ENCODE assay signal across 30 cellular contexts in genomic region chr2:127417406-127417805, GRCh38. TPM values are rescaled to one million over a fixed set of nuclear protein-coding genes. Genes with fewer than 3 reads are reported as not detected.
DNase-seq lines count a peak whose midpoint lies in the region; ATAC-seq and TF ChIP-seq lines count a peak whose summit lies in the region.
"Had no signal": no experiment of that assay in that cellular context is flagged by ENCODE, and none has a peak within 500 bp of the region (broad histone marks: within the 10 kb centered on the region; RNA-seq: fewer than 3 reads in every experiment).

No MANE protein-coding gene starts in this region.

- no peak overlapping the region for H2AK5ac ChIP-seq in mesendoderm (ENCODE audit: low read length)

- H3K23ac ChIP-seq in mesendoderm (ENCODE audit: low read length) = peak overlapping the region; percentile 91

- H2BK5ac ChIP-seq in mesendoderm (ENCODE audit: low read length) = no peak overlapping the region

- H3K4me1 ChIP-seq in mesendoderm (ENCODE audit: control insufficient read depth, low read depth, low read length) = no peaks in the 10 kb centered on the region

- peaks cover 37% of the 10 kb centered on the region for H3K4me1 Mint-ChIP-seq in activated T-helper 1 cell treated with anti-CD3 and anti-CD28 coated beads, Interleukin-12 subunit alpha, Interleukin-12 subunit beta, Interleukin-2, Interleukin-4 antibody, amounts not matched to agents 30 ng/mL and 10 ng/mL and 1 ng/mL, durations not matched to agents 14 hours and 24 hours and 36 hours (ENCODE audit: low read depth)
- H3K4me1 Mint-ChIP-seq in type B pancreatic cell (ENCODE audit: unreplicated experiment) = peaks cover 16% of the 10 kb centered on the region

- H3K79me1 ChIP-seq in mesendoderm (ENCODE audit: low read length) = no peaks in the 10 kb centered on the region

- intact Hi-C loops in activated T-helper 1 cell treated with anti-CD3 and anti-CD28 coated beads, Interleukin-12 subunit alpha, Interleukin-12 subunit beta, Interleukin-2, Interleukin-4 antibody, amounts not matched to agents 30 ng/mL and 10 ng/mL and 1 ng/mL, durations not matched to agents 14 hours and 24 hours and 36 hours (cut with micrococcal nuclease) = no loop called here

- H3K27me3 Mint-ChIP-seq in activated T-helper 1 cell treated with anti-CD3 and anti-CD28 coated beads, Interleukin-12 subunit alpha, Interleukin-12 subunit beta, Interleukin-2, Interleukin-4 antibody, amounts not matched to agents 30 ng/mL and 10 ng/mL and 1 ng/mL, durations not matched to agents 14 hours and 24 hours and 36 hours (ENCODE audit: insufficient read depth) = peaks cover 29% of the 10 kb centered on the region
- peaks cover 60% of the 10 kb centered on the region for H3K27me3 Mint-ChIP-seq in type B pancreatic cell

- no peaks in the 10 kb centered on the region for H3K79me2 ChIP-seq in mesendoderm (ENCODE audit: control insufficient read depth, insufficient read depth, low read length)

- no peak overlapping the region for H3K56ac ChIP-seq in mesendoderm (ENCODE audit: low read length)

- H3K27ac Mint-ChIP-seq in activated T-helper 1 cell treated with anti-CD3 and anti-CD28 coated beads, Interleukin-12 subunit alpha, Interleukin-12 subunit beta, Interleukin-2, Interleukin-4 antibody, amounts not matched to agents 30 ng/mL and 10 ng/mL and 1 ng/mL, durations not matched to agents 14 hours and 24 hours and 36 hours = no peak overlapping the region
- peak overlapping the region; percentile 19 for H3K27ac Mint-ChIP-seq in type B pancreatic cell
- H3K27ac Mint-ChIP-seq: H9 had no signal

- no peak overlapping the region for H3K18ac ChIP-seq in mesendoderm (ENCODE audit: low read length)

- no peak overlapping the region for H4K8ac ChIP-seq in mesendoderm (ENCODE audit: low read depth, low read length)

- no peak overlapping the region for H3K27ac ChIP-seq in mesendoderm (ENCODE audit: low read depth, low read length)
- H3K27ac ChIP-seq: colonic mucosa, gastroesophageal sphincter, SK-N-MC, upper lobe of left lung, WERI-Rb-1 had no signal

- H2BK15ac ChIP-seq in mesendoderm (replicated peaks; ENCODE audit: low read depth) = no peak overlapping the region

- WGBS in mesendoderm (ENCODE audit: extremely low coverage, insufficient coverage, low lambda C conversion rate) = no CpG with 5 or more reads among the region's 8 CpGs

- H3K4me3 Mint-ChIP-seq in activated T-helper 1 cell treated with anti-CD3 and anti-CD28 coated beads, Interleukin-12 subunit alpha, Interleukin-12 subunit beta, Interleukin-2, Interleukin-4 antibody, amounts not matched to agents 30 ng/mL and 10 ng/mL and 1 ng/mL, durations not matched to agents 14 hours and 24 hours and 36 hours = peak overlapping the region; percentile 48
- peak overlapping the region; percentile 15 for H3K4me3 Mint-ChIP-seq in type B pancreatic cell

- no peak overlapping the region for H2BK120ac ChIP-seq in mesendoderm (ENCODE audit: low read depth, low read length)

- H3K4me3 ChIP-seq in mesendoderm (ENCODE audit: low read length) = no peak overlapping the region
- H3K4me3 ChIP-seq: colonic mucosa, gastroesophageal sphincter, upper lobe of left lung had no signal

- no peaks in the 10 kb centered on the region for H3K27me3 ChIP-seq in mesendoderm (ENCODE audit: insufficient read depth, low read length, poor library complexity)

- no peak for TF ChIP-seq CTCF in type B pancreatic cell (conservative IDR thresholded peaks at IDR 0.05)

- no peak for ATAC-seq in GM18909 (IDR thresholded peaks at IDR 0.05; ENCODE audit: poor library complexity, unreplicated experiment)
- ATAC-seq: gastroesophageal sphincter had no signal

- H3K36me3 ChIP-seq in mesendoderm (ENCODE audit: control insufficient read depth, insufficient read depth, low read length) = no peaks in the 10 kb centered on the region
- H3K36me3 ChIP-seq: colonic mucosa, gastroesophageal sphincter, upper lobe of left lung, WERI-Rb-1 had no signal

- no peak overlapping the region for H3K4me2 ChIP-seq in mesendoderm (ENCODE audit: low read length)

- H4K5ac ChIP-seq in mesendoderm (ENCODE audit: low read length) = no peak overlapping the region

- H3K9ac ChIP-seq in mesendoderm (ENCODE audit: low read length) = no peak overlapping the region

- DNase-seq in activated CD8-positive, alpha-beta memory T cell treated with anti-CD3 and anti-CD28 coated beads, Interleukin-2, amount 50 U/mL, for 48 hours = peak; percentile 30
- DNase-seq in activated CD8-positive, alpha-beta memory T cell treated with anti-CD3 and anti-CD28 coated beads for 24 hours = no peak
- DNase-seq in activated T-helper 1 cell treated with anti-CD3 and anti-CD28 coated beads, Interleukin-12 subunit alpha, Interleukin-12 subunit beta, Interleukin-2, Interleukin-4 antibody, amounts not matched to agents 30 ng/mL and 10 ng/mL and 1 ng/mL, durations not matched to agents 14 hours and 24 hours and 36 hours (ENCODE audit: low spot score) = no peak
- no peak for DNase-seq in mesendoderm
- no peak for DNase-seq in type B pancreatic cell (ENCODE audit: extremely low spot score, unreplicated experiment)
- no peak for DNase-seq in D341Med (ENCODE audit: low spot score)
- no peak for DNase-seq in NCI-H510A (lab: John Stamatoyannopoulos, UW)
- DNase-seq: activated CD4-positive, alpha-beta T cell treated with anti-CD3 and anti-CD28 coated beads, Interleukin-2, amount 50 U/mL, for 4 hours; activated T-cell treated with anti-CD3 and anti-CD28 coated beads for 4 hours; amygdala; colonic mucosa; H9; hypothalamus; NCI-H1048; NCI-H1930; NCI-H226; NCI-H774; nucleus accumbens; RPMI8226; stimulated activated CD8-positive, alpha-beta memory T cell treated with anti-CD3 and anti-CD28 coated beads, Interleukin-4, amount 100 ng/mL, for 48 hours; upper lobe of left lung; WERI-Rb-1 had no signal

- peaks cover under 1% of the 10 kb centered on the region for H3K36me3 Mint-ChIP-seq in activated T-helper 1 cell treated with anti-CD3 and anti-CD28 coated beads, Interleukin-12 subunit alpha, Interleukin-12 subunit beta, Interleukin-2, Interleukin-4 antibody, amounts not matched to agents 30 ng/mL and 10 ng/mL and 1 ng/mL, durations not matched to agents 14 hours and 24 hours and 36 hours (ENCODE audit: low read depth)
- H3K36me3 Mint-ChIP-seq in type B pancreatic cell = no peaks in the 10 kb centered on the region

- H3K9me3 Mint-ChIP-seq in activated T-helper 1 cell treated with anti-CD3 and anti-CD28 coated beads, Interleukin-12 subunit alpha, Interleukin-12 subunit beta, Interleukin-2, Interleukin-4 antibody, amounts not matched to agents 30 ng/mL and 10 ng/mL and 1 ng/mL, durations not matched to agents 14 hours and 24 hours and 36 hours = no peaks in the 10 kb centered on the region
- H3K9me3 Mint-ChIP-seq in type B pancreatic cell = no peaks in the 10 kb centered on the region

- H3K4ac ChIP-seq in mesendoderm (ENCODE audit: low read depth, low read length) = no peak overlapping the region

RNA-seq across cellular contexts. Expression of gene PROC, which starts 0.8 kb away (rescaled TPM):
- total RNA-seq in activated T-helper 1 cell treated with anti-CD3 and anti-CD28 coated beads, Interleukin-12 subunit alpha, Interleukin-12 subunit beta, Interleukin-2, Interleukin-4 antibody, amounts not matched to agents 30 ng/mL and 10 ng/mL and 1 ng/mL, durations not matched to agents 14 hours and 24 hours and 36 hours = 0.29 TPM in 2 replicates
- 0.11 TPM for polyA plus RNA-seq in mesendoderm (2013, experiment 1 of 2)
- 0.15 TPM for polyA plus RNA-seq in mesendoderm (2013, experiment 2 of 2)
- 8.9 and 18.7 TPM in 2 replicates for total RNA-seq in type B pancreatic cell (ENCODE audit: low replicate concordance)
- total RNA-seq: bronchial epithelial cell; gastroesophageal sphincter; LHCN-M2; lower leg skin; skeletal muscle tissue; T-helper 2 cell treated with Interferon-gamma antibody and Interleukin-4, amounts not matched to agents 100 ng/mL and 5 ng/mL, for 36 hours had no signal

RNA-seq across cellular contexts. Expression of gene MAP3K2, which starts 29.6 kb away (rescaled TPM):
- 64.1 and 66.1 TPM in 2 replicates for total RNA-seq in activated T-helper 1 cell treated with anti-CD3 and anti-CD28 coated beads, Interleukin-12 subunit alpha, Interleukin-12 subunit beta, Interleukin-2, Interleukin-4 antibody, amounts not matched to agents 30 ng/mL and 10 ng/mL and 1 ng/mL, durations not matched to agents 14 hours and 24 hours and 36 hours
- polyA plus RNA-seq in mesendoderm (2013, experiment 1 of 2) = 7.8 TPM
- 8.3 TPM for polyA plus RNA-seq in mesendoderm (2013, experiment 2 of 2)
- total RNA-seq in type B pancreatic cell (ENCODE audit: low replicate concordance) = 30.8 and 34.5 TPM in 2 replicates
